Comparison of ENCODE assay signal across 23 cellular contexts in the genomic region with DNA sequence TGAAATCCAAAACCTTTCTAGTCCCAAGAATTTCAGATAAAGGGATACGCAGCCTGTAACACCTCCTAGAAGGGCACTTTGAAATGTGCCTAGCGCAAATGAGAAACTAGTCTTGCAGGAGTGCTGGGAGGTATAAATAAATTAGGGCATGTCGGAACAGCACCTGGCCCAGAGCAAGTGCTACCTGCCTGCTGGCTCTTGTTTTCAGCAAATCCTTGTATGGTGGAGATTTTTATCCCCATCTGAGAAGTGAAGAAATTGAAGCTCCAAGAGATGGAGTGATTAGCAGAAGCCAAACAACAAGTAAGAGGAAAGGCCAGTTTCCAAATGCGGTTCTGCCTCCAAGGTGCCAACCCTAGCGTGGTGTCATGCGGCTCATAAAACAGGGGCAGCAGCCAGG. TPM values are rescaled to one million over a fixed set of nuclear protein-coding genes. Genes with fewer than 3 reads are reported as not detected.
DNase-seq lines count a peak whose midpoint lies in the region; ATAC-seq, FAIRE-seq and TF ChIP-seq lines count a peak whose summit lies in the region.
"Had no signal": no experiment of that assay in that cellular context is flagged by ENCODE, and none has a peak within 500 bp of the region (broad histone marks: within the 10 kb centered on the region; RNA-seq: fewer than 3 reads in every experiment).

No MANE protein-coding gene starts in this region.

- H3K9me3 ChIP-seq in heart right ventricle, result no peaks in the 10 kb centered on the region
- no peaks in the 10 kb centered on the region for H3K9me3 ChIP-seq in thymus (ENCODE audit: control insufficient read depth)
- H3K9me3 ChIP-seq in pancreas, result no peaks in the 10 kb centered on the region
- H3K9me3 ChIP-seq: BE2C, esophagus muscularis mucosa had no signal

- TF ChIP-seq CTCF in heart right ventricle (IDR thresholded peaks at IDR 0.05) (no peak), RWPE1 (conservative IDR thresholded peaks at IDR 0.05; ENCODE audit: low read depth) (no peak), foreskin keratinocyte (conservative IDR thresholded peaks at IDR 0.05) (no peak), pancreas (IDR thresholded peaks at IDR 0.05) (no peak), glutamatergic neuron (IDR thresholded peaks at IDR 0.05; ENCODE audit: partially characterized antibody, unreplicated experiment) (no peak)

- H3K4me3 Mint-ChIP-seq in glutamatergic neuron (ENCODE audit: unreplicated experiment), result no peak overlapping the region
- H3K4me3 Mint-ChIP-seq: naive B cell; stimulated activated naive CD8-positive, alpha-beta T cell treated with anti-CD3 and anti-CD28 coated beads, Interleukin-15, Interleukin-2, amounts not matched to agents 100 ng/mL and 50 ng/mL, for 24 hours; type B pancreatic cell had no signal

- H3K27me3 ChIP-seq in heart right ventricle (no peaks in the 10 kb centered on the region), foreskin keratinocyte (no peaks in the 10 kb centered on the region), thymus (ENCODE audit: control insufficient read depth, insufficient read depth) (no peaks in the 10 kb centered on the region), pancreas (no peaks in the 10 kb centered on the region)
- H3K27me3 ChIP-seq: BE2C, dorsolateral prefrontal cortex, esophagus muscularis mucosa had no signal

- no peaks in the 10 kb centered on the region for H3K4me1 Mint-ChIP-seq in glutamatergic neuron (ENCODE audit: low read depth, unreplicated experiment)

- 52 to 68% methylated on average over 6 of the region's 6 CpGs for WGBS in heart right ventricle, 2 donors
- 91% methylated on average over 6 of the region's 6 CpGs for WGBS in thymus
- 48 to 50% methylated on average over 6 of the region's 6 CpGs for WGBS in pancreas, 2 donors

- H3K27ac Mint-ChIP-seq in glutamatergic neuron (ENCODE audit: unreplicated experiment), result no peak overlapping the region
- H3K27ac Mint-ChIP-seq: activated T-helper 2 cell treated with anti-CD3 and anti-CD28 coated beads, Interferon-gamma antibody, Interleukin-2, Interleukin-4, amounts not matched to agents 10 μg/mL and 5 μg/mL and 100 μg/mL, durations not matched to agents 14 hours and 24 hours and 36 hours; stimulated activated naive CD8-positive, alpha-beta T cell treated with anti-CD3 and anti-CD28 coated beads, Interleukin-15, Interleukin-2, amounts not matched to agents 100 ng/mL and 50 ng/mL, for 24 hours; type B pancreatic cell had no signal

- POLR2A ChIA-PET in RWPE1 (lab: Yijun Ruan, JAX; ENCODE audit: low non-redundant PET), result no interaction called here

- ATAC-seq in heart right ventricle, result no peak
- no peak for ATAC-seq in Right ventricle myocardium inferior
- peak; percentile 55 for ATAC-seq in foreskin keratinocyte
- ATAC-seq in pancreas, result no peak

- H3K9me3 Mint-ChIP-seq in glutamatergic neuron (ENCODE audit: unreplicated experiment), result no peaks in the 10 kb centered on the region
- H3K9me3 Mint-ChIP-seq: activated T-helper 2 cell treated with anti-CD3 and anti-CD28 coated beads, Interferon-gamma antibody, Interleukin-2, Interleukin-4, amounts not matched to agents 10 μg/mL and 5 μg/mL and 100 μg/mL, durations not matched to agents 14 hours and 24 hours and 36 hours; naive B cell; type B pancreatic cell had no signal

- no peaks in the 10 kb centered on the region for H3K27me3 Mint-ChIP-seq in glutamatergic neuron (ENCODE audit: unreplicated experiment)
- H3K27me3 Mint-ChIP-seq: naive B cell; stimulated activated naive CD8-positive, alpha-beta T cell treated with anti-CD3 and anti-CD28 coated beads, Interleukin-15, Interleukin-2, amounts not matched to agents 100 ng/mL and 50 ng/mL, for 24 hours; type B pancreatic cell had no signal

- H3K36me3 Mint-ChIP-seq in glutamatergic neuron (ENCODE audit: unreplicated experiment), result no peaks in the 10 kb centered on the region
- H3K36me3 Mint-ChIP-seq: type B pancreatic cell had no signal

- no peak for DNase-seq in heart right ventricle
- no peak for DNase-seq in Right ventricle myocardium inferior (ENCODE audit: missing footprints)
- peak; percentile 49 for DNase-seq in RWPE1 (ENCODE audit: low spot score)
- peak; percentile 88 to 91 for DNase-seq in foreskin keratinocyte
- DNase-seq in NCI-H345 treated with DMSO at 0.1 percent for 48 hours (lab: John Stamatoyannopoulos, UW; ENCODE audit: unreplicated experiment), result no peak
- DNase-seq in pancreas, result no peak
- DNase-seq in glutamatergic neuron, result no peak
- DNase-seq: activated CD4-positive, alpha-beta T cell treated with anti-CD3 and anti-CD28 coated beads for 48 hours; BE2C; Calu3; dorsolateral prefrontal cortex; naive B cell; NCI-H146; NCI-H446; RPMI8226; stimulated activated CD4-positive, alpha-beta T cell treated with anti-CD3 and anti-CD28 coated beads, Interleukin-2, amount 100 ng/mL, for 24 hours had no signal

- H3K4me1 ChIP-seq in heart right ventricle, result peaks cover 10 to 77% (median 58%) of the 10 kb centered on the region in 9 donors
- H3K4me1 ChIP-seq in foreskin keratinocyte, result peaks cover 28% of the 10 kb centered on the region
- H3K4me1 ChIP-seq in thymus (ENCODE audit: control insufficient read depth, insufficient read depth, low read length), result no peaks in the 10 kb centered on the region
- H3K4me1 ChIP-seq in pancreas, result peaks cover 10 to 37% (median 22%) of the 10 kb centered on the region in 3 donors
- H3K4me1 ChIP-seq: BE2C had no signal

- intact Hi-C loops in heart right ventricle (cut with DNase I), result loop anchor here in 1 of 10 donors (1.0 kb wide), 1 partner anchor 17 kb away; no protein-coding TSS in a partner anchor
- intact Hi-C loops in Right ventricle myocardium inferior (cut with DNase I), result no loop called here
- intact Hi-C loops in pancreas (cut with DNase I), result no loop called here

- FAIRE-seq in pancreas (lab: Jason Lieb, UNC), result no peak
- FAIRE-seq: A204.1, TTC549 had no signal

- H3K36me3 ChIP-seq in heart right ventricle, result peaks cover 0 to 10% (median 0%) of the 10 kb centered on the region in 9 donors
- no peaks in the 10 kb centered on the region for H3K36me3 ChIP-seq in thymus (ENCODE audit: control insufficient read depth, insufficient read depth)
- peaks cover 0 to 5% (median 0%) of the 10 kb centered on the region in 3 donors for H3K36me3 ChIP-seq in pancreas
- H3K36me3 ChIP-seq: BE2C had no signal

- CTCF ChIA-PET in RWPE1 (lab: Yijun Ruan, JAX), result interaction anchor here (0.5 to 0.6 kb wide), 2 partner anchors 124 to 140 kb away, joined by 4 read pairs; no protein-coding TSS in a partner anchor

- H3K4me3 ChIP-seq in heart right ventricle (no peak overlapping the region), thymus (ENCODE audit: low read length) (no peak overlapping the region), pancreas (no peak overlapping the region)
- H3K4me3 ChIP-seq: dorsolateral prefrontal cortex, esophagus muscularis mucosa had no signal

- peak overlapping the region in 7 of 10 donors; percentile 9 to 88 (median 80) for H3K27ac ChIP-seq in heart right ventricle
- peak overlapping the region; percentile 86 for H3K27ac ChIP-seq in RWPE1
- H3K27ac ChIP-seq in foreskin keratinocyte, result peak overlapping the region; percentile 34
- H3K27ac ChIP-seq in thymus (ENCODE audit: low read depth), result peak overlapping the region; percentile 62
- H3K27ac ChIP-seq in pancreas, result peak overlapping the region in 2 of 4 donors; percentile 44 to 58
- H3K27ac ChIP-seq: esophagus muscularis mucosa had no signal

RNA-seq across cellular contexts. Expression of a gene that starts 36.7 kb away (rescaled TPM):
- total RNA-seq in heart right ventricle, result 10 to 100 TPM; 18.8 to 25.5 (median 22.8) TPM
- 10 to 100 TPM; 22.4 to 25.0 TPM for polyA plus RNA-seq in heart right ventricle
- 20.3 TPM for total RNA-seq in Right ventricle myocardium inferior
- 27.4 and 28.2 TPM in 2 replicates for total RNA-seq in foreskin keratinocyte
- polyA plus RNA-seq in foreskin keratinocyte, result 25.3 and 25.7 TPM in 2 replicates
- polyA plus RNA-seq in thymus, result 32.9 TPM
- total RNA-seq in pancreas, result 10 to 100 TPM; 11.0 to 24.2 (median 15.7) TPM
- polyA plus RNA-seq in pancreas, result 10 to 100 TPM; 20.5 to 26.7 TPM
- 39.9 TPM for total RNA-seq in glutamatergic neuron (ENCODE audit: unreplicated experiment)

RNA-seq across cellular contexts. Expression of a gene that starts 40.9 kb away (rescaled TPM):
- total RNA-seq in heart right ventricle (10 to 100 TPM; 11.1 to 35.1 (median 19.0) TPM), Right ventricle myocardium inferior (29.1 TPM), foreskin keratinocyte (20.7 and 25.1 TPM in 2 replicates), pancreas (100 to 1,000 TPM; 156 to 534 (median 212) TPM), glutamatergic neuron (ENCODE audit: unreplicated experiment) (10.6 TPM)
- polyA plus RNA-seq in heart right ventricle (10 to 100 TPM; 27.8 to 41.5 TPM), foreskin keratinocyte (19.4 and 21.3 TPM in 2 replicates), thymus (20.3 TPM), pancreas (100 to 1,000 TPM in 1 of 2 donors, 10 to 100 TPM in 1; 91.4 to 135 TPM)

Comparison
In these comparisons a context has a peak if more than half of its experiments do, and no peak if none do; other contexts are left out.
1. DNase-seq: peak in RWPE1 (single experiment) and foreskin keratinocyte (2 of 2); none in heart right ventricle (0 of 2), Right ventricle myocardium inferior (single experiment), NCI-H345 treated with DMSO at 0.1 percent for 48 hours (single experiment), pancreas (0 of 6) and glutamatergic neuron (single experiment).